In the genomic region with DNA sequence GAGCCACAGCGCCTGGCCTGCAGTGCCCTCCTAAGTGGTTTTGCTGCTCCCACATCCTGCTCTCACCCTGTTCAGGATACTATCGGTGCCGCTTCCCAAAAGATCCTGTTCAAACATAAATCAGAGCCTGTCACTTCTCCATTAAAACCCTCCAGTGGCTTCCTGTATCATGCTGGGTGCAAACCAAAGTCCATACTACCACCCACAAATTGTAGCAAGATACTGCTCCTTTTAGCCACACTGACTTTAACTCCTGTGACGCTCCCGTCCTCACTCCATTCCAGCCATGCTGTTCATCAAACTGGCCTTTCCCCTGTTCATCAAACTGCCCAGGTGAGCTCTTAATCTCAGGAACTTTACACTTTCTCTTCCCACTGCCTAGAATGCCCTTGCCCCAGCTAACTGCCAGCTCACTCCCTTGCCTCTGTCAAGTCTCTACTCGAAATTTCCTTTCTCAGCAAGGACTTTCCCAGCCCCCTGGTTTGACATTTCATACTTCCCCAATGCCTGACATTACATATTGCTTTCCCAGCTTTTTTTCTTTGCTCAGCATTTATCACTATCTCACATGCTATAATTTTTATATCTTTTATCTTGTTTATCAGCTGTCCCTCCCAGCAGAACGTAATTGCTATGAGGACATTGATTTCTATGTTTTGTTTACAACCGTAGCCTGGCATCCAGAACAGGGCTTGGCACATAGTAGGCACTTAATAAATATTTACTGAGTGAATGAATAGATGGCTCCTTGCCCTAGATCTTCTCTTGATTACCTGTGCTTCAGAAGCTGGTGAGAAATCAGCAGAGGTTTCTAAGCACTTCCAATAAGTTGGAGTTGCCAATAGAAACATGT, we compare ENCODE assay signal across 1 cellular context.
TF ChIP-seq lines count a peak whose summit lies in the region.

No MANE protein-coding gene starts in this region.

TF ChIP-seq in SK-N-SH, 30 proteins besides CTCF, POLR2A, EP300 and RAD21 (continued from another document):
- TF ChIP-seq, protein P1, sequence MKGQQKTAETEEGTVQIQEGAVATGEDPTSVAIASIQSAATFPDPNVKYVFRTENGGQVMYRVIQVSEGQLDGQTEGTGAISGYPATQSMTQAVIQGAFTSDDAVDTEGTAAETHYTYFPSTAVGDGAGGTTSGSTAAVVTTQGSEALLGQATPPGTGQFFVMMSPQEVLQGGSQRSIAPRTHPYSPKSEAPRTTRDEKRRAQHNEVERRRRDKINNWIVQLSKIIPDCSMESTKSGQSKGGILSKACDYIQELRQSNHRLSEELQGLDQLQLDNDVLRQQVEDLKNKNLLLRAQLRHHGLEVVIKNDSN (IDR thresholded peaks at IDR 0.05; ENCODE audit: borderline replicate concordance, low read depth), result no peak
- TF ChIP-seq, protein P2, sequence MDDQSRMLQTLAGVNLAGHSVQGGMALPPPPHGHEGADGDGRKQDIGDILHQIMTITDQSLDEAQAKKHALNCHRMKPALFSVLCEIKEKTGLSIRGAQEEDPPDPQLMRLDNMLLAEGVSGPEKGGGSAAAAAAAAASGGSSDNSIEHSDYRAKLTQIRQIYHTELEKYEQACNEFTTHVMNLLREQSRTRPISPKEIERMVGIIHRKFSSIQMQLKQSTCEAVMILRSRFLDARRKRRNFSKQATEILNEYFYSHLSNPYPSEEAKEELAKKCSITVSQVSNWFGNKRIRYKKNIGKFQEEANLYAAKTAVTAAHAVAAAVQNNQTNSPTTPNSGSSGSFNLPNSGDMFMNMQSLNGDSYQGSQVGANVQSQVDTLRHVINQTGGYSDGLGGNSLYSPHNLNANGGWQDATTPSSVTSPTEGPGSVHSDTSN (IDR thresholded peaks at IDR 0.05), result peak; percentile 86
- TF ChIP-seq NRF1 (IDR thresholded peaks at IDR 0.05; ENCODE audit: low read depth, low read length) (no peak), RXRA (IDR thresholded peaks at IDR 0.05; ENCODE audit: borderline replicate concordance, low read depth) (peak; percentile 25; the same call in 1 of the 2 replicates), ELF1 (IDR thresholded peaks at IDR 0.05) (no peak), FOSL2 (IDR thresholded peaks at IDR 0.05; ENCODE audit: borderline replicate concordance, low read depth) (no peak), FOXJ3 (CRISPR knock-in tag; IDR thresholded peaks at IDR 0.05) (no peak), JUND (IDR thresholded peaks at IDR 0.05) (no peak), TAF1 (IDR thresholded peaks at IDR 0.05; ENCODE audit: borderline replicate concordance, low read depth, low read length) (no peak), EZH2phosphoT487 (IDR thresholded peaks at IDR 0.05; ENCODE audit: borderline replicate concordance, low read depth) (no peak), GATA2 (CRISPR knock-in tag; IDR thresholded peaks at IDR 0.05) (no peak), MXI1 (IDR thresholded peaks at IDR 0.05; ENCODE audit: low read depth, low read length) (no peak), SIN3A (IDR thresholded peaks at IDR 0.05; ENCODE audit: borderline replicate concordance, low read depth, low read length) (no peak), YY1 (IDR thresholded peaks at IDR 0.05; ENCODE audit: low read depth) (0 out of 2 replicates have a peak, but pooled peaks have one; percentile 30), CHD2 (IDR thresholded peaks at IDR 0.05; ENCODE audit: low read length, partially characterized antibody) (no peak), FOXM1 (IDR thresholded peaks at IDR 0.05; ENCODE audit: low read depth) (no peak)
- TF ChIP-seq, protein P3, sequence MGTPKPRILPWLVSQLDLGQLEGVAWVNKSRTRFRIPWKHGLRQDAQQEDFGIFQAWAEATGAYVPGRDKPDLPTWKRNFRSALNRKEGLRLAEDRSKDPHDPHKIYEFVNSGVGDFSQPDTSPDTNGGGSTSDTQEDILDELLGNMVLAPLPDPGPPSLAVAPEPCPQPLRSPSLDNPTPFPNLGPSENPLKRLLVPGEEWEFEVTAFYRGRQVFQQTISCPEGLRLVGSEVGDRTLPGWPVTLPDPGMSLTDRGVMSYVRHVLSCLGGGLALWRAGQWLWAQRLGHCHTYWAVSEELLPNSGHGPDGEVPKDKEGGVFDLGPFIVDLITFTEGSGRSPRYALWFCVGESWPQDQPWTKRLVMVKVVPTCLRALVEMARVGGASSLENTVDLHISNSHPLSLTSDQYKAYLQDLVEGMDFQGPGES (IDR thresholded peaks at IDR 0.05; ENCODE audit: low read depth, low read length), result no peak
- TF ChIP-seq, protein P4, sequence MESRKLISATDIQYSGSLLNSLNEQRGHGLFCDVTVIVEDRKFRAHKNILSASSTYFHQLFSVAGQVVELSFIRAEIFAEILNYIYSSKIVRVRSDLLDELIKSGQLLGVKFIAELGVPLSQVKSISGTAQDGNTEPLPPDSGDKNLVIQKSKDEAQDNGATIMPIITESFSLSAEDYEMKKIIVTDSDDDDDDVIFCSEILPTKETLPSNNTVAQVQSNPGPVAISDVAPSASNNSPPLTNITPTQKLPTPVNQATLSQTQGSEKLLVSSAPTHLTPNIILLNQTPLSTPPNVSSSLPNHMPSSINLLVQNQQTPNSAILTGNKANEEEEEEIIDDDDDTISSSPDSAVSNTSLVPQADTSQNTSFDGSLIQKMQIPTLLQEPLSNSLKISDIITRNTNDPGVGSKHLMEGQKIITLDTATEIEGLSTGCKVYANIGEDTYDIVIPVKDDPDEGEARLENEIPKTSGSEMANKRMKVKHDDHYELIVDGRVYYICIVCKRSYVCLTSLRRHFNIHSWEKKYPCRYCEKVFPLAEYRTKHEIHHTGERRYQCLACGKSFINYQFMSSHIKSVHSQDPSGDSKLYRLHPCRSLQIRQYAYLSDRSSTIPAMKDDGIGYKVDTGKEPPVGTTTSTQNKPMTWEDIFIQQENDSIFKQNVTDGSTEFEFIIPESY (IDR thresholded peaks at IDR 0.05; ENCODE audit: borderline replicate concordance, low read depth), result no peak
